Comparison of ENCODE assay signal across 18 cellular contexts in the genomic region with DNA sequence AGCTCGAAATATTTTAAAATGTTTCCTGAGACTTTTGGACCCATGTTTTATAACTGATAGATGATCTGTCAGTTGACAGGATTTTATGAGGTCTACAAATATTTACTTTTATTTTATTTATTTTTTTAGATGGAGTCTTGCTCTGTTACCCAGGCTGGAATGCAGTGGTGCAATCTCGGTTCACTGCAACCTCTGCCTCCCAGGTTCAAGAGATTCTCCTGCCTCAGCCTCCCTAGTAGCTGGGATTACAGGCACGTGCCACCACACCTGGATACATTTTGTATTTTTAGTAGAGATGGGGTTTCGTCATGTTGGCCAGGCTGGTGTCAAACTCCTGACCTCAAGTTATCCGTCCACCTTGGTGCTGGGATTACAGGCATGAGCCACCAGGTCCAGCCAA. TPM values are rescaled to one million over a fixed set of nuclear protein-coding genes. Genes with fewer than 3 reads are reported as not detected.
"Had no signal": no experiment of that assay in that cellular context is flagged by ENCODE, and none has a peak within 500 bp of the region (broad histone marks: within the 10 kb centered on the region; RNA-seq: fewer than 3 reads in every experiment).

No MANE protein-coding gene starts in this region.

RNA-seq across cellular contexts. Expression of a gene that starts 50.0 kb away (rescaled TPM):
- total RNA-seq: activated naive CD4-positive, alpha-beta T cell treated with anti-CD3 and anti-CD28 coated beads for 36 hours; activated naive CD4-positive, alpha-beta T cell treated with anti-CD3 and anti-CD28 coated beads, Interleukin-2, amount 50 U/mL, for 72 hours; activated naive CD8-positive, alpha-beta T cell treated with anti-CD3 and anti-CD28 coated beads for 36 hours; activated naive CD8-positive, alpha-beta T cell treated with anti-CD3 and anti-CD28 coated beads, Interleukin-2, amount 10 ng/mL, durations not matched to agents 7 days and 5 days; activated T-cell treated with anti-CD3 and anti-CD28 coated beads, Interleukin-2, amount 50 U/mL, for 4 hours; activated T-cell treated with anti-CD3 and anti-CD28 coated beads, Interleukin-2, amount 50 U/mL, for 72 hours; activated T-helper 1 cell treated with anti-CD3 and anti-CD28 coated beads, Interleukin-12 subunit alpha, Interleukin-12 subunit beta, Interleukin-2, Interleukin-4 antibody, amounts not matched to agents 30 ng/mL and 10 ng/mL and 1 ng/mL, durations not matched to agents 14 hours and 24 hours and 36 hours; activated T-helper 17 cell treated with anti-CD3 and anti-CD28 coated beads, Interleukin-2, amount 50 U/mL, for 72 hours; activated T-helper 2 cell treated with anti-CD3 and anti-CD28 coated beads, Interferon-gamma antibody, Interleukin-2, Interleukin-4, amounts not matched to agents 10 μg/mL and 5 μg/mL and 100 μg/mL, durations not matched to agents 14 hours and 24 hours and 36 hours; aorta; astrocyte; body of pancreas; breast epithelium; bronchial epithelial cell; cardiac muscle cell; cardiac septum; cerebellum; chondrocyte had no signal
- polyA plus RNA-seq: aorta, cardiac muscle cell had no signal
